12 cellular contexts compared by ENCODE assay signal in the genomic region with DNA sequence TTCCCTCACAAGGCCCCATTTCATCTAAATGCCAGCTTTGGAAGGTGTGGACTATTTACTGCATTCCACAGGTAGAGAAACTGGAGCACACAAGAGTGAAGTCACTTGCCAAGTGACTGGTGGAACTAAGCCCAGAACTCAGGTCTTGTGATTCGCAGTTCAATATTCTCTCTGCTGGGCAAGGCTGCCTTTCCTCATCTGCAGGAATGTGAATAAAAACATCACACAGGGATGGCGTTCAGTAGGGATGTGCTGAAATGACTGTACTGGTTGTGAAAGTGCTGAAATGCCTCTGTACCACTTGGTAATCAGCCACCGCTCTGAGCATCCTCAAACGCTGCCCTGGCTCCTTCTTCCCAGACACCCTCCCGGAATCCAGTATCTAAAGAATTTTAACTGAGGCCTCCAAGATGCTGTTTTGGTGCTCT.
A peak's percentile ranks its signal among the peaks of the same experiment; 100 is the strongest.
DNase-seq lines count a peak whose midpoint lies in the region; ATAC-seq, FAIRE-seq and TF ChIP-seq lines count a peak whose summit lies in the region.
"Had no signal": no experiment of that assay in that cellular context is flagged by ENCODE, and none has a peak within 500 bp of the region (broad histone marks: within the 10 kb centered on the region; RNA-seq: fewer than 3 reads in every experiment).

No MANE protein-coding gene starts in this region.

- no peak for TF ChIP-seq POLR2A in right lobe of liver (IDR thresholded peaks at IDR 0.05)
- TF ChIP-seq POLR2A in HepG2 (IDR thresholded peaks at IDR 0.05; ENCODE audit: insufficient read depth in 1 of 2, low read depth in 2 of 2, low read length in 2 of 2), result no peak
- TF ChIP-seq POLR2A in lower leg skin (IDR thresholded peaks at IDR 0.05), result no peak

- H3K4me1 ChIP-seq in right lobe of liver (peaks cover 0 to 8% (median 0%) of the 10 kb centered on the region in 4 donors), HepG2 (ENCODE audit: insufficient read depth, low read length) (no peaks in the 10 kb centered on the region)

- no peaks in the 10 kb centered on the region for H3K9me3 ChIP-seq in right lobe of liver
- H3K9me3 ChIP-seq in HepG2 (ENCODE audit: low read length), result no peaks in the 10 kb centered on the region
- H3K9me3 ChIP-seq: heart right ventricle had no signal

- ATAC-seq in right lobe of liver (peak; percentile 40 to 82 (median 72)), HepG2 (no peak), GM18870 (IDR thresholded peaks at IDR 0.05; ENCODE audit: unreplicated experiment) (no peak), HG02870 (IDR thresholded peaks at IDR 0.05; ENCODE audit: unreplicated experiment) (no peak), GM18861 (IDR thresholded peaks at IDR 0.05; ENCODE audit: unreplicated experiment) (no peak)
- ATAC-seq: activated CD4-positive, CD25-positive, alpha-beta regulatory T cell treated with anti-CD3 and anti-CD28 coated beads, Interleukin-2, amount 50 U/mL, for 24 hours had no signal

- no peaks in the 10 kb centered on the region for H3K36me3 ChIP-seq in right lobe of liver
- no peaks in the 10 kb centered on the region for H3K36me3 ChIP-seq in HepG2 (replicated peaks in 1 of 2; ENCODE audit: control insufficient read depth in 1 of 2, insufficient read depth in 2 of 2, low read length in 2 of 2)
- H3K36me3 ChIP-seq: heart right ventricle had no signal

- peak in 1 of 3 donors; percentile 64 for DNase-seq in right lobe of liver
- DNase-seq in HepG2 (ENCODE audit: low spot score), result no peak
- DNase-seq in cerebellar cortex (ENCODE audit: low spot score), result peak; percentile 49
- DNase-seq in lower leg skin (ENCODE audit: low spot score in 2 of 2), result peak; percentile 87 to 89
- DNase-seq in SHP77 (lab: John Stamatoyannopoulos, UW), result no peak
- DNase-seq: cortex of kidney, heart right ventricle, NCI-H1048 had no signal

- no peak for FAIRE-seq in HepG2 (lab: Jason Lieb, UNC)

- H3K27ac ChIP-seq in right lobe of liver (no peak overlapping the region), HepG2 (ENCODE audit: extremely low read length, insufficient read depth, low read length) (no peak overlapping the region)
- H3K27ac ChIP-seq: heart right ventricle had no signal

- POLR2A ChIA-PET in HepG2 (lab: Yijun Ruan, JAX), result no interaction called here

- H3K27me3 ChIP-seq in right lobe of liver (no peaks in the 10 kb centered on the region), HepG2 (ENCODE audit: control insufficient read depth in 1 of 2, insufficient read depth in 2 of 2, low read length in 2 of 2) (peaks cover 1 to 6% of the 10 kb centered on the region in 2 experiments; a peak in 2 of 5 replicates)
- H3K27me3 ChIP-seq: heart right ventricle had no signal

- no peak overlapping the region for H3K4me2 ChIP-seq in HepG2 (ENCODE audit: low read depth, low read length)

- intact Hi-C loops in right lobe of liver (cut with DNase I), result no loop called here
- intact Hi-C loops in HepG2 (cut with micrococcal nuclease; ENCODE audit: unreplicated experiment), result no loop called here
- intact Hi-C loops in lower leg skin (cut with DNase I; ENCODE audit: low total_unique reads), result no loop called here

- no peak for TF ChIP-seq RAD21 in HepG2 (CRISPR knock-in tag; IDR thresholded peaks at IDR 0.05)

- TF ChIP-seq CTCF in right lobe of liver (IDR thresholded peaks at IDR 0.05) (no peak), HepG2 (CRISPR knock-in tag; IDR thresholded peaks at IDR 0.05) (no peak), lower leg skin (IDR thresholded peaks at IDR 0.05) (no peak)

- H3K4me3 ChIP-seq in right lobe of liver (no peak overlapping the region), HepG2 (replicated peaks in 1 of 3; ENCODE audit: insufficient read depth in 1 of 3, low read depth in 2 of 3, low read length in 3 of 3) (no peak overlapping the region), lower leg skin (ENCODE audit: low read depth, poor library complexity, severe bottlenecking) (no peak overlapping the region)
- H3K4me3 ChIP-seq: heart right ventricle had no signal

- 44% methylated on average over 2 of the region's 5 CpGs for WGBS in right lobe of liver (ENCODE audit: insufficient coverage, low coverage, low lambda C conversion rate, missing lambda C conversion rate)
- WGBS in HepG2 (ENCODE audit: low lambda C conversion rate), result 40% methylated on average over 5 of the region's 5 CpGs
- 42 to 45% methylated on average over 5 of the region's 5 CpGs for whole genome bisulfite sequencing in lower leg skin, 2 donors

- no peak overlapping the region for H3K9ac ChIP-seq in HepG2 (ENCODE audit: insufficient read depth, low read depth, low read length)

- no peak overlapping the region for H2AFZ ChIP-seq in HepG2 (ENCODE audit: low read length)

- in situ Hi-C loops in HepG2 (cut with HindIII; ENCODE audit: extremely low pct_ligation_motif_present, low pct_unique_long_range_greater_than_20kb), result no loop called here

- TF ChIP-seq EP300 in HepG2 (IDR thresholded peaks at IDR 0.05; ENCODE audit: low read depth in 2 of 2, low read length in 2 of 2) (no peak), HepG2 (CRISPR knock-in tag; IDR thresholded peaks at IDR 0.05; ENCODE audit: borderline replicate concordance) (no peak)

- CTCF ChIA-PET in HepG2 (lab: Yijun Ruan, JAX; ENCODE audit: low intra/inter-chr PET ratio, low total read pairs), result no interaction called here

- H4K20me1 ChIP-seq in HepG2 (ENCODE audit: insufficient read depth, low read length), result no peaks in the 10 kb centered on the region

- BruUV-seq in HepG2 (replicated peaks; lab: Mats Ljungman, UMichigan), result no TSS peak

- H3K79me2 ChIP-seq in HepG2 (ENCODE audit: insufficient read depth, low read length), result no peaks in the 10 kb centered on the region

TF ChIP-seq in HepG2, 621 proteins besides CTCF, POLR2A, EP300 and RAD21:
- TF ChIP-seq SRSF4 (IDR thresholded peaks at IDR 0.05; ENCODE audit: low read depth, low read length, poor library complexity, severe bottlenecking) (no peak), ZNF672 (CRISPR knock-in tag; IDR thresholded peaks at IDR 0.05) (no peak), ZKSCAN8 (CRISPR knock-in tag; IDR thresholded peaks at IDR 0.05; ENCODE audit: borderline replicate concordance) (no peak), ZNF557 (CRISPR knock-in tag; IDR thresholded peaks at IDR 0.05) (no peak), HOXA5 (CRISPR knock-in tag; IDR thresholded peaks at IDR 0.05) (no peak), ZNF619 (CRISPR knock-in tag; IDR thresholded peaks at IDR 0.05) (no peak), TBX3 (IDR thresholded peaks at IDR 0.05; ENCODE audit: borderline replicate concordance) (no peak), ASH2L (IDR thresholded peaks at IDR 0.05; ENCODE audit: insufficient read length, low read depth, low read length) (no peak), HNRNPK (IDR thresholded peaks at IDR 0.05; ENCODE audit: low read depth, low read length, poor library complexity, severe bottlenecking) (no peak), ZNF614 (CRISPR knock-in tag; IDR thresholded peaks at IDR 0.05; ENCODE audit: borderline replicate concordance) (no peak), SP2 (CRISPR knock-in tag; IDR thresholded peaks at IDR 0.05) (no peak), HNF1A (IDR thresholded peaks at IDR 0.05; ENCODE audit: low read depth) (no peak), HNF1A (CRISPR knock-in tag; IDR thresholded peaks at IDR 0.05; ENCODE audit: borderline replicate concordance) (no peak)
- TF ChIP-seq, protein P1, sequence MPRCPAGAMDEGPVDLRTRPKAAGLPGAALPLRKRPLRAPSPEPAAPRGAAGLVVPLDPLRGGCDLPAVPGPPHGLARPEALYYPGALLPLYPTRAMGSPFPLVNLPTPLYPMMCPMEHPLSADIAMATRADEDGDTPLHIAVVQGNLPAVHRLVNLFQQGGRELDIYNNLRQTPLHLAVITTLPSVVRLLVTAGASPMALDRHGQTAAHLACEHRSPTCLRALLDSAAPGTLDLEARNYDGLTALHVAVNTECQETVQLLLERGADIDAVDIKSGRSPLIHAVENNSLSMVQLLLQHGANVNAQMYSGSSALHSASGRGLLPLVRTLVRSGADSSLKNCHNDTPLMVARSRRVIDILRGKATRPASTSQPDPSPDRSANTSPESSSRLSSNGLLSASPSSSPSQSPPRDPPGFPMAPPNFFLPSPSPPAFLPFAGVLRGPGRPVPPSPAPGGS (CRISPR knock-in tag; IDR thresholded peaks at IDR 0.05), result no peak

Comparison
In these comparisons a context has a peak if more than half of its experiments do, and no peak if none do; other contexts are left out.
1. ATAC-seq: peak in right lobe of liver (4 of 4); none in HepG2 (single experiment), GM18870 (single experiment), HG02870 (single experiment) and GM18861 (single experiment).
2. DNase-seq: peak in cerebellar cortex (single experiment) and lower leg skin (2 of 2); none in HepG2 (single experiment) and SHP77 (0 of 2).